In the genomic region with DNA sequence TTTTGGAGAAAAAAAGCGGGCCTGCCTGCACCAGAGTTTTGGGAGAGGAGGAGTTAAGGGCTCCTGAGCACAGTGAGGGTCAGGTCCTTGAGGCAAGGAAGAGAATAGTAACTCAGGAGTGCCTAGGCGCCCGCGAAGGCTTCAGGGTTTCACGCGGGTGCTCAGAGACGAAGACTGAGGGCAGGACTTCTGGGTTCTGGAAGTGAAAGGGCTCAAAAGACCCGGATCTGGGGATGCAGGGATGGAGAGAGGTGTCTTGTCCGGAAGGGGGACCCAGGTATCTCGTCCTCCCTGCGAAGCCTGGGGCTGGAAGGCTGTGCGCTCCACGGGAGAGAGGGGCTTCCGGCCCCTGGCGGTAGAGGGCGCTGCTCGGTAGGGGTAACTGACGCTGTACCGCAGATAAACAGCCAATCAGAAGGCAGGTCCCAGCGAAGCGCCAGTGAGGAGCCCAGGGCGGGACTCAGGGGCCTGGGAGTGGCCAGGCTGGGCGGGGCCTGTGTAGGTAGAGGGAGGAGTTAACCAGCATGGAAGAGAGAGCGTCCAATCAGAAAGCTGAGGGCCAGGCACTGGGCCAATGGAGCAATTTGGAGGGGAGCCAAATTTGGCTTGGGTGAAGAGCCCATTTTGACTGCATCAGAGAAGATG, we compare ENCODE assay signal across 8 cellular contexts. TPM values are rescaled to one million over a fixed set of nuclear protein-coding genes. Genes with fewer than 3 reads are reported as not detected.
DNase-seq lines count a peak whose midpoint lies in the region; ATAC-seq lines count a peak whose summit lies in the region.

No MANE protein-coding gene starts in this region.

- WGBS in right cardiac atrium: 20% methylated on average over 24 of the region's 24 CpGs

- H3K4me1 ChIP-seq in right cardiac atrium (ENCODE audit: control insufficient read depth, insufficient read depth, low read length): peaks cover 5% of the 10 kb centered on the region

- peak; percentile 59 for DNase-seq in D341Med (ENCODE audit: low spot score)
- DNase-seq in OCI-M1 (lab: John Stamatoyannopoulos, UW): peak; percentile 86
- DNase-seq in astrocyte of the hippocampus (ENCODE audit: low read depth, low spot score): peak; percentile 96
- peak; percentile 94 to 97 (median 96) for DNase-seq in right cardiac atrium
- peak; percentile 68 for DNase-seq in renal cortical epithelial cell (ENCODE audit: low read depth)
- DNase-seq in GM19238 (ENCODE audit: insufficient read length, low spot score): no peak
- DNase-seq in cortex of kidney (lab: John Stamatoyannopoulos, UW): no peak

- H3K27ac ChIP-seq in right cardiac atrium (ENCODE audit: low read length): peak overlapping the region; percentile 98

- peak overlapping the region; percentile 80 for H3K4me3 ChIP-seq in right cardiac atrium (ENCODE audit: low read length)

- intact Hi-C loops in right cardiac atrium (cut with DNase I): loop anchor here in 1 of 4 donors (10.0 kb wide), 1 partner anchor 222 kb away; no protein-coding TSS in a partner anchor

- no peaks in the 10 kb centered on the region for H3K9me3 ChIP-seq in right cardiac atrium (ENCODE audit: control insufficient read depth, low read length)

- H3K27me3 ChIP-seq in right cardiac atrium (ENCODE audit: control insufficient read depth, insufficient read depth): no peaks in the 10 kb centered on the region

- peak; percentile 67 for ATAC-seq in HG03342 (IDR thresholded peaks at IDR 0.05; ENCODE audit: unreplicated experiment)
- ATAC-seq in right cardiac atrium: peak; percentile 91 to 93

RNA-seq across cellular contexts. Expression of gene TGFB1I1, which starts 0.7 kb away (rescaled TPM):
- 10 to 100 TPM; 36.3 to 87.6 (median 55.1) TPM for total RNA-seq in right cardiac atrium
- 33.2 TPM for polyA plus RNA-seq in right cardiac atrium
- 26.5 and 31.4 TPM in 2 replicates for total RNA-seq in renal cortical epithelial cell

RNA-seq across cellular contexts. Expression of gene SLC5A2, which starts 10.2 kb away (rescaled TPM):
- not detected for total RNA-seq in right cardiac atrium
- 1.2 TPM for polyA plus RNA-seq in right cardiac atrium
- total RNA-seq in renal cortical epithelial cell: 0.52 and 0.60 TPM in 2 replicates

RNA-seq across cellular contexts. Expression of gene ARMC5, which starts 13.4 kb away (rescaled TPM):
- total RNA-seq in right cardiac atrium (1 to 10 TPM; 6.8 to 9.0 (median 7.7) TPM), renal cortical epithelial cell (5.4 and 8.7 TPM in 2 replicates)
- polyA plus RNA-seq in right cardiac atrium: 8.5 TPM

RNA-seq across cellular contexts. Expression of gene ZNF843, which starts 30.1 kb away (rescaled TPM):
- 1 to 10 TPM; 2.1 to 4.2 (median 3.1) TPM for total RNA-seq in right cardiac atrium
- polyA plus RNA-seq in right cardiac atrium: 1.8 TPM
- total RNA-seq in renal cortical epithelial cell: 0.99 TPM in 1 of 2 replicates, not detected in the other

RNA-seq across cellular contexts. Expression of gene RUSF1, which starts 35.5 kb away (rescaled TPM):
- total RNA-seq in right cardiac atrium: 10 to 100 TPM; 26.9 to 40.8 (median 28.7) TPM
- 38.9 TPM for polyA plus RNA-seq in right cardiac atrium
- 39.8 and 62.3 TPM in 2 replicates for total RNA-seq in renal cortical epithelial cell

Comparison
In these comparisons a context has a peak if more than half of its experiments do, and no peak if none do; other contexts are left out.
1. DNase-seq: peak in D341Med (single experiment), OCI-M1 (single experiment), astrocyte of the hippocampus (single experiment), right cardiac atrium (3 of 3) and renal cortical epithelial cell (single experiment); none in GM19238 (single experiment) and cortex of kidney (single experiment).